Comparison of ENCODE assay signal across 14 cellular contexts in the genomic region with DNA sequence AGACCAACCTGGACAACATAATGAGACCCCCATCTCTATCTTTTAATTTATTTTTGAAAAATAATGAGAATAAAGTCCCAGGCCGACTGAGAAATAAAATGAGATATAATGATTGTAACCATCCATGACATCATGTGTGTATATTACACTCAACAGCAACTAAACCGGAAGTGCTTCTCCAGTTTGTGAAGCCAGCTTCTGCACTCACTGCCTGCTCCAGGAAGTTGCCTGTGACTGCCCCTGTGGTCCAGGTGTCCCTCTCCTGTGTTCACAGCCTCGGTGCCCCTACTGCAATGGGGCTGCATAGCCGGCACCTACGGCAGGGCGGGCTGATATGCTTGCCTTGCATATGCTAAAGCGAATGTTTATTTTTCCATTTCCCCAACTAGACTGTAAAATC.
DNase-seq lines count a peak whose midpoint lies in the region; ATAC-seq, FAIRE-seq and TF ChIP-seq lines count a peak whose summit lies in the region.
"Had no signal": no experiment of that assay in that cellular context is flagged by ENCODE, and none has a peak within 500 bp of the region (broad histone marks: within the 10 kb centered on the region; RNA-seq: fewer than 3 reads in every experiment).

No MANE protein-coding gene starts in this region.

- no peaks in the 10 kb centered on the region for H3K27me3 ChIP-seq in endothelial cell of umbilical vein (ENCODE audit: control insufficient read depth in 2 of 2, insufficient read depth in 2 of 2, low read length in 2 of 2)
- H3K27me3 ChIP-seq: adrenal gland had no signal

- H2AFZ ChIP-seq in endothelial cell of umbilical vein (ENCODE audit: low read depth, low read length) = no peak overlapping the region

- CTCF ChIA-PET in RWPE1 (lab: Yijun Ruan, JAX) = interaction anchor here (0.7 kb wide), 1 partner anchor 463 kb away, joined by 3 read pairs; a partner anchor contains a TSS
- CTCF ChIA-PET in endothelial cell of umbilical vein (lab: Charles Lee) = interaction anchor here (1.2 kb wide), 1 partner anchor 103 kb away, joined by 3 read pairs; no protein-coding TSS in a partner anchor
- CTCF ChIA-PET in GM10248 (lab: Yijun Ruan, JAX) = no interaction called here

- POLR2A ChIA-PET in RWPE1 (lab: Yijun Ruan, JAX; ENCODE audit: low non-redundant PET) (no interaction called here), endothelial cell of umbilical vein (lab: Charles Lee) (no interaction called here), GM10248 (lab: Yijun Ruan, JAX) (no interaction called here)

- H3K36me3 ChIP-seq in endothelial cell of umbilical vein (ENCODE audit: control insufficient read depth in 2 of 2, extremely low read depth in 1 of 2, insufficient read depth in 2 of 2, low read length in 2 of 2) = no peaks in the 10 kb centered on the region
- H3K36me3 ChIP-seq: adrenal gland had no signal

- H3K9me3 Mint-ChIP-seq in activated T-cell treated with anti-CD3 and anti-CD28 coated beads, Interleukin-2, amount 50 U/mL, for 24 hours = no peaks in the 10 kb centered on the region
- H3K9me3 Mint-ChIP-seq in activated T-cell treated with anti-CD3 and anti-CD28 coated beads, Interleukin-2, amount 50 U/mL, for 72 hours = no peaks in the 10 kb centered on the region
- no peaks in the 10 kb centered on the region for H3K9me3 Mint-ChIP-seq in stimulated activated effector memory CD8-positive, alpha-beta T cell treated with anti-CD3 and anti-CD28 coated beads, Interleukin-12 subunit alpha, Interleukin-12 subunit beta, amount 100 ng/mL, for 72 hours
- no peaks in the 10 kb centered on the region for H3K9me3 Mint-ChIP-seq in stimulated activated memory B cell treated with anti-CD40 and anti-IgM and Interleukin-4, amounts not matched to agents 10 μg/mL and 1 μg/mL and 100 μg/mL, for 72 hours

- H3K4me3 Mint-ChIP-seq in activated T-cell treated with anti-CD3 and anti-CD28 coated beads, Interleukin-2, amount 50 U/mL, for 24 hours = no peak overlapping the region
- H3K4me3 Mint-ChIP-seq in activated T-cell treated with anti-CD3 and anti-CD28 coated beads, Interleukin-2, amount 50 U/mL, for 72 hours = no peak overlapping the region
- no peak overlapping the region for H3K4me3 Mint-ChIP-seq in stimulated activated effector memory CD8-positive, alpha-beta T cell treated with anti-CD3 and anti-CD28 coated beads, Interleukin-12 subunit alpha, Interleukin-12 subunit beta, amount 100 ng/mL, for 72 hours
- H3K4me3 Mint-ChIP-seq in stimulated activated memory B cell treated with anti-CD40 and anti-IgM and Interleukin-4, amounts not matched to agents 10 μg/mL and 1 μg/mL and 100 μg/mL, for 72 hours = no peak overlapping the region

- H3K4me2 ChIP-seq in endothelial cell of umbilical vein (ENCODE audit: insufficient read depth, low read length) = no peak overlapping the region

- no peaks in the 10 kb centered on the region for H3K27me3 Mint-ChIP-seq in activated T-cell treated with anti-CD3 and anti-CD28 coated beads, Interleukin-2, amount 50 U/mL, for 24 hours
- H3K27me3 Mint-ChIP-seq in activated T-cell treated with anti-CD3 and anti-CD28 coated beads, Interleukin-2, amount 50 U/mL, for 72 hours (ENCODE audit: low read depth) = no peaks in the 10 kb centered on the region
- H3K27me3 Mint-ChIP-seq in stimulated activated memory B cell treated with anti-CD40 and anti-IgM and Interleukin-4, amounts not matched to agents 10 μg/mL and 1 μg/mL and 100 μg/mL, for 72 hours = no peaks in the 10 kb centered on the region

- peaks cover 31% of the 10 kb centered on the region for H3K4me1 ChIP-seq in endothelial cell of umbilical vein (ENCODE audit: control insufficient read depth, extremely low read depth, insufficient read depth, low read length)

- H3K4me1 Mint-ChIP-seq in activated T-cell treated with anti-CD3 and anti-CD28 coated beads, Interleukin-2, amount 50 U/mL, for 24 hours (ENCODE audit: low read depth) = peaks cover 45% of the 10 kb centered on the region
- H3K4me1 Mint-ChIP-seq in activated T-cell treated with anti-CD3 and anti-CD28 coated beads, Interleukin-2, amount 50 U/mL, for 72 hours (ENCODE audit: low read depth) = peaks cover 30% of the 10 kb centered on the region
- H3K4me1 Mint-ChIP-seq in stimulated activated effector memory CD8-positive, alpha-beta T cell treated with anti-CD3 and anti-CD28 coated beads, Interleukin-12 subunit alpha, Interleukin-12 subunit beta, amount 100 ng/mL, for 72 hours = peaks cover 74% of the 10 kb centered on the region
- H3K4me1 Mint-ChIP-seq in stimulated activated memory B cell treated with anti-CD40 and anti-IgM and Interleukin-4, amounts not matched to agents 10 μg/mL and 1 μg/mL and 100 μg/mL, for 72 hours = peaks cover 15% of the 10 kb centered on the region

- H3K9ac ChIP-seq in endothelial cell of umbilical vein (replicated peaks; ENCODE audit: extremely low read depth, insufficient read depth, low read length) = no peak overlapping the region

- H3K27ac Mint-ChIP-seq in activated T-cell treated with anti-CD3 and anti-CD28 coated beads, Interleukin-2, amount 50 U/mL, for 24 hours = peak overlapping the region; percentile 59
- H3K27ac Mint-ChIP-seq in activated T-cell treated with anti-CD3 and anti-CD28 coated beads, Interleukin-2, amount 50 U/mL, for 72 hours = no peak overlapping the region
- peak overlapping the region; percentile 35 for H3K27ac Mint-ChIP-seq in stimulated activated effector memory CD8-positive, alpha-beta T cell treated with anti-CD3 and anti-CD28 coated beads, Interleukin-12 subunit alpha, Interleukin-12 subunit beta, amount 100 ng/mL, for 72 hours
- H3K27ac Mint-ChIP-seq in stimulated activated memory B cell treated with anti-CD40 and anti-IgM and Interleukin-4, amounts not matched to agents 10 μg/mL and 1 μg/mL and 100 μg/mL, for 72 hours = no peak overlapping the region

- H3K27ac ChIP-seq in RWPE1 (peak overlapping the region; percentile 24; the same call in 1 of the 2 replicates), endothelial cell of umbilical vein (ENCODE audit: insufficient read depth, low read depth, low read length) (peak overlapping the region; percentile 42)

- peaks cover 13% of the 10 kb centered on the region for H3K36me3 Mint-ChIP-seq in activated T-cell treated with anti-CD3 and anti-CD28 coated beads, Interleukin-2, amount 50 U/mL, for 24 hours (ENCODE audit: low read depth)
- H3K36me3 Mint-ChIP-seq in activated T-cell treated with anti-CD3 and anti-CD28 coated beads, Interleukin-2, amount 50 U/mL, for 72 hours (ENCODE audit: insufficient read depth in 2 of 2) = no peaks in the 10 kb centered on the region
- H3K36me3 Mint-ChIP-seq in stimulated activated effector memory CD8-positive, alpha-beta T cell treated with anti-CD3 and anti-CD28 coated beads, Interleukin-12 subunit alpha, Interleukin-12 subunit beta, amount 100 ng/mL, for 72 hours = peaks cover 14% of the 10 kb centered on the region
- H3K36me3 Mint-ChIP-seq in stimulated activated memory B cell treated with anti-CD40 and anti-IgM and Interleukin-4, amounts not matched to agents 10 μg/mL and 1 μg/mL and 100 μg/mL, for 72 hours = peaks cover 6% of the 10 kb centered on the region

- no peaks in the 10 kb centered on the region for H3K9me1 ChIP-seq in endothelial cell of umbilical vein (replicated peaks; ENCODE audit: control insufficient read depth, extremely low read depth, insufficient read depth, low read length)

- no TSS peak for BruUV-seq in endothelial cell of umbilical vein (replicated peaks; lab: Mats Ljungman, UMichigan)

- H3K4me3 ChIP-seq in endothelial cell of umbilical vein (replicated peaks in 1 of 3; ENCODE audit: insufficient read depth in 1 of 3, low read depth in 1 of 3, low read length in 3 of 3) = no peak overlapping the region
- H3K4me3 ChIP-seq: adrenal gland, K562 had no signal

- peak; percentile 70 for FAIRE-seq in endothelial cell of umbilical vein (lab: Jason Lieb, UNC)
- FAIRE-seq: G401.6, K562 had no signal

- TF ChIP-seq CTCF in RWPE1 (conservative IDR thresholded peaks at IDR 0.05; ENCODE audit: low read depth) (no peak), endothelial cell of umbilical vein (IDR thresholded peaks at IDR 0.05; ENCODE audit: extremely low read depth in 1 of 2, insufficient read depth in 1 of 2, low read depth in 1 of 2, low read length in 2 of 2) (no peak), GM10248 (IDR thresholded peaks at IDR 0.05; ENCODE audit: control extremely low read depth, extremely low read depth, low read depth, missing control alignments) (no peak)

- no peaks in the 10 kb centered on the region for H3K9me3 ChIP-seq in endothelial cell of umbilical vein (replicated peaks; ENCODE audit: control insufficient read depth, insufficient read depth, low read length)
- H3K9me3 ChIP-seq: adrenal gland had no signal

- H3K79me2 ChIP-seq in endothelial cell of umbilical vein (ENCODE audit: control insufficient read depth, insufficient read depth, low read length) = peaks cover 39% of the 10 kb centered on the region

- DNase-seq in activated T-cell treated with anti-CD3 and anti-CD28 coated beads, Interleukin-2, amount 50 U/mL, for 24 hours = no peak
- no peak for DNase-seq in activated T-cell treated with anti-CD3 and anti-CD28 coated beads, Interleukin-2, amount 50 U/mL, for 72 hours
- DNase-seq in RWPE1 (ENCODE audit: low spot score) = no peak
- DNase-seq in endothelial cell of umbilical vein (ENCODE audit: low read depth, low spot score) = peak; percentile 43
- DNase-seq in stimulated activated effector memory CD8-positive, alpha-beta T cell treated with anti-CD3 and anti-CD28 coated beads, Interleukin-12 subunit alpha, Interleukin-12 subunit beta, amount 100 ng/mL, for 72 hours (ENCODE audit: low spot score in 2 of 2) = no peak
- no peak for DNase-seq in AG08395 (ENCODE audit: low spot score)
- no peak for DNase-seq in GM10248 (ENCODE audit: extremely low spot score)
- DNase-seq: adrenal gland; NCI-H187 treated with DMSO at 0.1 percent for 48 hours; occipital lobe; stimulated activated CD4-positive, alpha-beta T cell treated with anti-CD3 and anti-CD28 coated beads, Interleukin-15, amount 100 ng/mL, for 24 hours had no signal

- TF ChIP-seq POLR2A in endothelial cell of umbilical vein (IDR thresholded peaks at IDR 0.05; ENCODE audit: low read depth, low read length) = no peak

- intact Hi-C loops in endothelial cell of umbilical vein (cut with micrococcal nuclease) = loop anchor here (10.0 kb wide), 1 partner anchor 427 kb away; a partner anchor contains a TSS

- no peak for ATAC-seq in activated T-cell treated with anti-CD3 and anti-CD28 coated beads, Interleukin-2, amount 50 U/mL, for 72 hours (replicated peaks in 1 of 2)
- no peak for ATAC-seq in stimulated activated effector memory CD8-positive, alpha-beta T cell treated with anti-CD3 and anti-CD28 coated beads, Interleukin-12 subunit alpha, Interleukin-12 subunit beta, amount 100 ng/mL, for 72 hours
- ATAC-seq in stimulated activated memory B cell treated with anti-CD40 and anti-IgM and Interleukin-4, amounts not matched to agents 10 μg/mL and 1 μg/mL and 100 μg/mL, for 72 hours = no peak
- ATAC-seq: K562 had no signal

- H4K20me1 ChIP-seq in endothelial cell of umbilical vein (replicated peaks; ENCODE audit: control insufficient read depth, extremely low read depth, insufficient read depth, low read length) = no peaks in the 10 kb centered on the region

- dilution Hi-C loops in endothelial cell of umbilical vein (cut with MboI; ENCODE audit: extremely low pct_ligation_motif_present, low sequenced_read_pairs) = no loop called here

TF ChIP-seq in endothelial cell of umbilical vein, 7 proteins besides CTCF, POLR2A, EP300 and RAD21 (continues in another document):
- TF ChIP-seq MYC (IDR thresholded peaks at IDR 0.05; ENCODE audit: low read depth, low read length) = no peak

Comparison
In these comparisons a context has a peak if more than half of its experiments do, and no peak if none do; other contexts are left out.
1. H3K27ac Mint-ChIP-seq: peak in activated T-cell treated with anti-CD3 and anti-CD28 coated beads, Interleukin-2, amount 50 U/mL, for 24 hours (single experiment) and stimulated activated effector memory CD8-positive, alpha-beta T cell treated with anti-CD3 and anti-CD28 coated beads, Interleukin-12 subunit alpha, Interleukin-12 subunit beta, amount 100 ng/mL, for 72 hours (single experiment); none in activated T-cell treated with anti-CD3 and anti-CD28 coated beads, Interleukin-2, amount 50 U/mL, for 72 hours (single experiment) and stimulated activated memory B cell treated with anti-CD40 and anti-IgM and Interleukin-4, amounts not matched to agents 10 μg/mL and 1 μg/mL and 100 μg/mL, for 72 hours (single experiment).